In the genomic region with DNA sequence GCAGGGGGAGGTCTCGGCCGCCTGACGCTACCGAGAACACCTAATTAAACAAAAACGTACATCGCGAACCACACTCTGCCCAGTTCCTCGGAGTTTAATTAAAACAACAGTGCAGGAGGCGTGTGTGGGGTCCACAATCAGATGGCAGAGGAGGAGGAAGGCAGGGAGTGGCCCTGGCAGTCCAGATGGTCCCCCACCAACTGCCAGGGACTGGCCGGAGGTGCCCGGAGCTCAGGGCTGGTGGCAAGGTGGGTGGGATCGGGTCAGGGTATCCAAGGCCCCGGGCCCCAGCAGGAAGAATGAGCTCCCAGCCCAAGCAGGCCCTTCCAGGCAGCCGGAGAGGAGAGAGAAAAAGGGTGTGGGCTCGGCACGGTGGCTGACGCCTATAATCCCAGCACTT, we compare ENCODE assay signal across 15 cellular contexts.
"Had no signal": no experiment of that assay in that cellular context is flagged by ENCODE, and none has a peak within 500 bp of the region (broad histone marks: within the 10 kb centered on the region; RNA-seq: fewer than 3 reads in every experiment).

No MANE protein-coding gene starts in this region.

- H3K36me3 ChIP-seq: neural progenitor cell had no signal

- H3K27me3 ChIP-seq: heart right ventricle, neural progenitor cell, thyroid gland had no signal

- H3K4me3 ChIP-seq: heart right ventricle, neural progenitor cell, thyroid gland had no signal

- H3K9me3 ChIP-seq: heart right ventricle, thyroid gland had no signal

- H3K9ac ChIP-seq: neural progenitor cell, parathyroid adenoma had no signal

- H3K27ac Mint-ChIP-seq: dendritic cell treated with granulocyte-macrophage colony-stimulating factor and Interleukin-4, amounts not matched to agents 40 ng/mL and 50 ng/mL, for 4 days; naive thymus-derived CD4-positive, alpha-beta T cell; neural progenitor cell; type B pancreatic cell had no signal

- H3K27ac ChIP-seq: heart right ventricle, neural progenitor cell, parathyroid adenoma, thyroid gland had no signal

- H3K9me3 Mint-ChIP-seq: dendritic cell treated with granulocyte-macrophage colony-stimulating factor and Interleukin-4, amounts not matched to agents 40 ng/mL and 50 ng/mL, for 4 days; neural progenitor cell; type B pancreatic cell had no signal

- H3K4me2 ChIP-seq: neural progenitor cell had no signal

- H3K27me3 Mint-ChIP-seq: dendritic cell treated with granulocyte-macrophage colony-stimulating factor and Interleukin-4, amounts not matched to agents 40 ng/mL and 50 ng/mL, for 4 days; type B pancreatic cell had no signal

- ATAC-seq: esophagus mucosa; naive thymus-derived CD4-positive, alpha-beta T cell had no signal

- H3K4me1 ChIP-seq: heart right ventricle, neural progenitor cell, parathyroid adenoma, thyroid gland had no signal

- H3K4me1 Mint-ChIP-seq: naive thymus-derived CD4-positive, alpha-beta T cell; neural progenitor cell had no signal

- H2AFZ ChIP-seq: neural progenitor cell, parathyroid adenoma had no signal

- DNase-seq: heart right ventricle; hypothalamus; kidney glomerular epithelial cell; mammary epithelial cell; naive thymus-derived CD4-positive, alpha-beta T cell; occipital lobe; small intestine; stimulated activated CD4-positive, alpha-beta T cell treated with anti-CD3 and anti-CD28 coated beads, Interleukin-12 subunit alpha, Interleukin-12 subunit beta, amount 100 ng/mL, for 4 hours; stimulated activated naive CD4-positive, alpha-beta T cell; thyroid gland had no signal

- H3K4me3 Mint-ChIP-seq: dendritic cell treated with granulocyte-macrophage colony-stimulating factor and Interleukin-4, amounts not matched to agents 40 ng/mL and 50 ng/mL, for 4 days; naive thymus-derived CD4-positive, alpha-beta T cell; neural progenitor cell; type B pancreatic cell had no signal
